8 cellular contexts compared by ENCODE assay signal in the genomic region with DNA sequence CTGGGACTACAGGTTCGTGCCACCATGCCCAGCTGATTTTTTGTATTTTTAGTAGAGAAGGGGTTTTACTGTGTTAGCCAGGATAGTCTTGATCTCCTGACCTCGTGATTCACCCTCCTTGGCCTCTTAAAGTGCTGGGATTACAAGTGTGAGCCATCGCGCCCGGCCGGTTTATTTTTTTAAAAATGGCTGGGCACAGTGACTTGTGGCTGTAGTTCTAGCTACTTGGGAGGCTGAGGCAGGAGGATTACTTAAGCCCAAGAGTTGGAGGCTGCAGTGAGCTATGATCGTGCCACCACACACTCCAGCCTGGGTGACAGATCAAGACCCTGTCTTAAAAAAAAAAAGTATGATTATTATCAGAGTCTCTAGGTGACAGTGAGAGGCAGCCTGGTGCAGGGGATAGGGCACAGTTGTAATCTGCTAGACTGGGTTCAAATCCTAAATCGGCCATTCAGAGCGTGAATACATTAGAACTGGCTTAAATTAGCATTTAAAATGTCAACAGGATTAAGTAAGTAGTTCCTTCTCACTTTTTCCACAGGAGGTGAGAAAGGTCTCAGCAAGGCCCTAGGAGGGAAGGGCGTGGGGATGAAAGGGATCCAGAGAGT. TPM values are rescaled to one million over a fixed set of nuclear protein-coding genes. Genes with fewer than 3 reads are reported as not detected.
A peak's percentile ranks its signal among the peaks of the same experiment; 100 is the strongest.
DNase-seq lines count a peak whose midpoint lies in the region; ATAC-seq, FAIRE-seq and TF ChIP-seq lines count a peak whose summit lies in the region.

No MANE protein-coding gene starts in this region.

- peak overlapping the region; percentile 88 for H3K27ac ChIP-seq in HUES48 (ENCODE audit: low read depth, low read length)

- FAIRE-seq in frontal cortex (lab: Jason Lieb, UNC) = no peak

- no peak for ATAC-seq in natural killer cell treated with Interleukin-12 subunit alpha and Interleukin-12 subunit beta and Interleukin-15 and Interleukin-18, amount 100 ng/mL, for 72 hours

- H3K9ac ChIP-seq in HUES48 (ENCODE audit: low read depth, low read length) = peak overlapping the region; percentile 39; the same call in 1 of the 2 replicates

- H3K27ac Mint-ChIP-seq in CD14-positive monocyte = peak overlapping the region; percentile 93 to 99 (median 95)
- peak overlapping the region; percentile 97 for H3K27ac Mint-ChIP-seq in chondrocyte (ENCODE audit: unreplicated experiment)
- peak overlapping the region; percentile 73 to 92 for H3K27ac Mint-ChIP-seq in natural killer cell treated with Interleukin-12 subunit alpha and Interleukin-12 subunit beta and Interleukin-15 and Interleukin-18, amount 100 ng/mL, for 72 hours

- H3K36me3 ChIP-seq in HUES48 (ENCODE audit: control insufficient read depth, insufficient read depth, low read length) = no peaks in the 10 kb centered on the region

- H3K4me3 ChIP-seq in HUES48 (ENCODE audit: low read depth, low read length) = peak overlapping the region; percentile 68

- no peaks in the 10 kb centered on the region for H3K27me3 ChIP-seq in HUES48 (ENCODE audit: control insufficient read depth, insufficient read depth, low read length)

- peaks cover 0 to 1% (median 0%) of the 10 kb centered on the region in 3 donors for H3K27me3 Mint-ChIP-seq in CD14-positive monocyte (ENCODE audit: low read depth in 3 of 3)
- H3K27me3 Mint-ChIP-seq in chondrocyte (ENCODE audit: low read depth) = no peaks in the 10 kb centered on the region
- H3K27me3 Mint-ChIP-seq in natural killer cell treated with Interleukin-12 subunit alpha and Interleukin-12 subunit beta and Interleukin-15 and Interleukin-18, amount 100 ng/mL, for 72 hours = no peaks in the 10 kb centered on the region

- no peaks in the 10 kb centered on the region for H3K9me3 ChIP-seq in HUES48 (ENCODE audit: control insufficient read depth, insufficient read depth, low read length)

- no peak for TF ChIP-seq CTCF in CD14-positive monocyte (IDR thresholded peaks at IDR 0.05)
- no peak for TF ChIP-seq CTCF in chondrocyte (IDR thresholded peaks at IDR 0.05)

- intact Hi-C loops in CD14-positive monocyte (cut with micrococcal nuclease) = loop anchor here in 1 of 2 donors (10.0 kb wide), 1 partner anchor 110 kb away; the partner anchor contains the start of gene SETD7

- H3K4me3 Mint-ChIP-seq in CD14-positive monocyte = peak overlapping the region; percentile 96 to 100
- H3K4me3 Mint-ChIP-seq in chondrocyte (ENCODE audit: unreplicated experiment) = peak overlapping the region; percentile 80
- H3K4me3 Mint-ChIP-seq in natural killer cell treated with Interleukin-12 subunit alpha and Interleukin-12 subunit beta and Interleukin-15 and Interleukin-18, amount 100 ng/mL, for 72 hours = peak overlapping the region; percentile 88

- H3K4me1 ChIP-seq in HUES48 (ENCODE audit: control insufficient read depth, insufficient read depth, low read length) = peaks cover 26% of the 10 kb centered on the region

- H3K36me3 Mint-ChIP-seq in CD14-positive monocyte = peaks cover 2 to 11% of the 10 kb centered on the region in 2 donors
- H3K36me3 Mint-ChIP-seq in chondrocyte (ENCODE audit: low read depth) = no peaks in the 10 kb centered on the region
- H3K36me3 Mint-ChIP-seq in natural killer cell treated with Interleukin-12 subunit alpha and Interleukin-12 subunit beta and Interleukin-15 and Interleukin-18, amount 100 ng/mL, for 72 hours = no peaks in the 10 kb centered on the region

- no peaks in the 10 kb centered on the region for H3K9me3 Mint-ChIP-seq in CD14-positive monocyte
- no peaks in the 10 kb centered on the region for H3K9me3 Mint-ChIP-seq in chondrocyte (ENCODE audit: low read depth)
- no peaks in the 10 kb centered on the region for H3K9me3 Mint-ChIP-seq in natural killer cell treated with Interleukin-12 subunit alpha and Interleukin-12 subunit beta and Interleukin-15 and Interleukin-18, amount 100 ng/mL, for 72 hours

- H3K4me1 Mint-ChIP-seq in CD14-positive monocyte (peaks cover 58% of the 10 kb centered on the region), chondrocyte (ENCODE audit: low read depth) (peaks cover 30% of the 10 kb centered on the region)
- peaks cover 24 to 28% of the 10 kb centered on the region in 2 donors for H3K4me1 Mint-ChIP-seq in natural killer cell treated with Interleukin-12 subunit alpha and Interleukin-12 subunit beta and Interleukin-15 and Interleukin-18, amount 100 ng/mL, for 72 hours (ENCODE audit: low read depth in 2 of 2)

- DNase-seq in CD14-positive monocyte (ENCODE audit: low spot score) (no peak), chondrocyte (ENCODE audit: low spot score) (no peak), SIG-M5 treated with dmso at 0.1 percent for 504 hours (lab: John Stamatoyannopoulos, UW; ENCODE audit: unreplicated experiment) (no peak), pons (ENCODE audit: low spot score) (no peak), frontal cortex (ENCODE audit: low spot score in 2 of 2) (no peak)
- no peak for DNase-seq in natural killer cell treated with Interleukin-12 subunit alpha and Interleukin-12 subunit beta and Interleukin-15 and Interleukin-18, amount 100 ng/mL, for 72 hours (ENCODE audit: low spot score)
- DNase-seq in activated effector memory CD4-positive, alpha-beta T cell treated with anti-CD3 and anti-CD28 coated beads, Interleukin-2, amount 50 U/mL, for 16 hours = no peak

RNA-seq across cellular contexts. Expression of gene MGST2, which starts 0.4 kb away (rescaled TPM):
- polyA plus RNA-seq in CD14-positive monocyte = 100 to 1,000 TPM; 153 to 221 TPM
- total RNA-seq in chondrocyte (21.4 to 36.0 TPM (median 23.7 TPM) in 3 replicates), frontal cortex (4.1 TPM)
- total RNA-seq in natural killer cell treated with Interleukin-12 subunit alpha and Interleukin-12 subunit beta and Interleukin-15 and Interleukin-18, amount 100 ng/mL, for 72 hours = 10 to 100 TPM in 1 of 2 donors, 1 to 10 TPM in 1; 8.2 to 19.0 TPM
